Comparison of ENCODE assay signal across 24 cellular contexts in the genomic region with DNA sequence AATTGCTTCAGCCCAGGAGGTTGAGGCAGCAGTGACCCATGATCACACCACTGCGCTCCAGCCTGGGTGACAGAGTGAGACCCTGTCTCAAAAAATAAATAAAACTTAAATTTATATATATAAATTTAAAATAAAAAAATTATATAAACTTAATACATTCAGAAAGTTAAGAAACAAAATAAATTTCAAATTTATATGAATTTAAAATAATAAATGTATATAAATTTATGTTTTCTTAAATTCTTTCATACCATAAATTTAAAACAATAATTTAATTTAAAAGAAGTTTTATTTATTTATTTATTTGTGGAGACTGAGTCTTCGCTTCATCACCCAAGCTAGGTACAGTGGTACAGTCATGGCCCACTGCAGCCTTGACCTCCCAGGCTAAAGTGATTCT. TPM values are rescaled to one million over a fixed set of nuclear protein-coding genes. Genes with fewer than 3 reads are reported as not detected.
DNase-seq lines count a peak whose midpoint lies in the region; ATAC-seq and FAIRE-seq lines count a peak whose summit lies in the region.
"Had no signal": no experiment of that assay in that cellular context is flagged by ENCODE, and none has a peak within 500 bp of the region (broad histone marks: within the 10 kb centered on the region; RNA-seq: fewer than 3 reads in every experiment).

No MANE protein-coding gene starts in this region.

- no peak for ATAC-seq in left ventricle myocardium superior
- ATAC-seq: A549, GM12878, GM23338, HCT116 had no signal

- DNase-seq in neuronal stem cell (ENCODE audit: low spot score) (no peak), NCI-H524 treated with DMSO at 0.1 percent for 48 hours (lab: John Stamatoyannopoulos, UW) (no peak), NCI-H345 treated with DMSO at 0.1 percent for 48 hours (lab: John Stamatoyannopoulos, UW; ENCODE audit: unreplicated experiment) (no peak), left ventricle myocardium superior (no peak)
- DNase-seq in activated CD4-positive, alpha-beta T cell treated with anti-CD3 and anti-CD28 coated beads, Interleukin-2, amount 50 U/mL, for 4 hours = no peak
- DNase-seq: ACHN; AML-193; BE2C; Calu3; CD4-positive, alpha-beta T cell; CD8-positive, alpha-beta memory T cell; DMS153; DND-41; GDM1; H9 had no signal

- H3K4ac ChIP-seq in neuronal stem cell (ENCODE audit: low read length) = no peak overlapping the region

- no peak overlapping the region for H2BK5ac ChIP-seq in neuronal stem cell (ENCODE audit: low read length)

- no peak overlapping the region for H2AFZ ChIP-seq in neuronal stem cell (ENCODE audit: low read length)
- H2AFZ ChIP-seq: GM23338 had no signal

- no peak overlapping the region for H2BK15ac ChIP-seq in neuronal stem cell (ENCODE audit: low read length)

- no peak overlapping the region for H4K8ac ChIP-seq in neuronal stem cell (ENCODE audit: low read depth, low read length)

- H2BK12ac ChIP-seq in neuronal stem cell (ENCODE audit: low read length) = no peak overlapping the region

- H2AK5ac ChIP-seq in neuronal stem cell (ENCODE audit: low read depth, low read length) = no peak overlapping the region

- no peak overlapping the region for H3K4me3 ChIP-seq in neuronal stem cell (ENCODE audit: low read length in 2 of 2)
- H3K4me3 ChIP-seq: A549; BLaER1 treated with 17β-estradiol and CSF1 and Interleukin-3, amounts not matched to agents 10 nM and 100 nM; GM12878; GM23338 had no signal

- no peak overlapping the region for H3K14ac ChIP-seq in neuronal stem cell (ENCODE audit: low read length)

- H3K27ac ChIP-seq in neuronal stem cell (replicated peaks; ENCODE audit: low read length) = no peak overlapping the region
- H3K27ac ChIP-seq: 22Rv1; A549; BLaER1 treated with 17β-estradiol and CSF1 and Interleukin-3, amounts not matched to agents 10 nM and 100 nM had no signal

- H4K91ac ChIP-seq in neuronal stem cell (ENCODE audit: low read depth, low read length, poor library complexity) = no peak overlapping the region

- no peaks in the 10 kb centered on the region for H3K27me3 ChIP-seq in neuronal stem cell (ENCODE audit: control insufficient read depth in 3 of 3, insufficient read depth in 3 of 3, low read depth in 1 of 3, low read length in 3 of 3)
- H3K27me3 ChIP-seq: BE2C; BLaER1 treated with 17β-estradiol and CSF1 and Interleukin-3, amounts not matched to agents 10 nM and 100 nM had no signal

- H3K4me1 ChIP-seq in neuronal stem cell (ENCODE audit: control insufficient read depth in 2 of 2, insufficient read depth in 1 of 2, low read depth in 1 of 2, low read length in 2 of 2) = peaks cover 0 to 5% of the 10 kb centered on the region in 2 donors
- H3K4me1 ChIP-seq: A549, BE2C had no signal

- peak overlapping the region; percentile 31 for H3K23ac ChIP-seq in neuronal stem cell (ENCODE audit: low read depth, low read length, poor library complexity)

- H3K9me3 ChIP-seq in neuronal stem cell (replicated peaks in 1 of 2; ENCODE audit: control insufficient read depth in 2 of 2, insufficient read depth in 1 of 2, low read depth in 1 of 2, low read length in 2 of 2) = peaks cover 0 to 3% of the 10 kb centered on the region in 2 donors
- H3K9me3 ChIP-seq: A549, BE2C had no signal

- H2BK120ac ChIP-seq in neuronal stem cell (ENCODE audit: low read depth, low read length) = no peak overlapping the region

- no peak overlapping the region for H3K18ac ChIP-seq in neuronal stem cell (ENCODE audit: low read length)

- H3K36me3 ChIP-seq in neuronal stem cell (replicated peaks in 1 of 2; ENCODE audit: control insufficient read depth in 2 of 2, insufficient read depth in 2 of 2, low read length in 2 of 2) = peaks cover 4 to 47% of the 10 kb centered on the region in 2 donors
- H3K36me3 ChIP-seq: BE2C had no signal

- WGBS in neuronal stem cell (ENCODE audit: extremely low coverage in 2 of 2, insufficient read length in 2 of 2, insufficient replicate concordance in 1 of 2), 2 donors = no CpG with 5 or more reads among the region's 2 CpGs

- H3K79me1 ChIP-seq in neuronal stem cell (ENCODE audit: low read depth, low read length) = no peaks in the 10 kb centered on the region

- H3K9ac ChIP-seq in neuronal stem cell (ENCODE audit: low read depth, low read length, poor library complexity) = no peak overlapping the region
- H3K9ac ChIP-seq: BLaER1 treated with 17β-estradiol and CSF1 and Interleukin-3, amounts not matched to agents 10 nM and 100 nM had no signal

- intact Hi-C loops in left ventricle myocardium superior (cut with micrococcal nuclease) = no loop called here

- H3K4me2 ChIP-seq in neuronal stem cell (ENCODE audit: insufficient read depth, low read length, poor library complexity, severe bottlenecking) = no peak overlapping the region
- H3K4me2 ChIP-seq: A549; BLaER1 treated with 17β-estradiol and CSF1 and Interleukin-3, amounts not matched to agents 10 nM and 100 nM; GM23338 had no signal

- FAIRE-seq in A204.1 (lab: Jason Lieb, UNC) (peak; percentile 34), TTC549 (lab: Jason Lieb, UNC) (peak; percentile 59), endometrium (lab: Jason Lieb, UNC) (peak; percentile 62)
- FAIRE-seq: A549, GM12878 had no signal

RNA-seq across cellular contexts. Expression of a gene that starts 20.2 kb away (rescaled TPM):
- polyA plus RNA-seq in neuronal stem cell (2013, experiment 1 of 2) = 40.9 TPM
- polyA plus RNA-seq in neuronal stem cell (2013, experiment 2 of 2) = 39.7 TPM
- total RNA-seq in left ventricle myocardium superior = 71.5 TPM

RNA-seq across cellular contexts. Expression of a gene that starts 20.6 kb away (rescaled TPM):
- 5.1 TPM for polyA plus RNA-seq in neuronal stem cell (2013, experiment 1 of 2)
- polyA plus RNA-seq in neuronal stem cell (2013, experiment 2 of 2) = 4.8 TPM
- total RNA-seq in left ventricle myocardium superior = 16.5 TPM
